16 cellular contexts compared by ENCODE assay signal in genomic region chr6:116366740-116367275, GRCh38.
"Had no signal": no experiment of that assay in that cellular context is flagged by ENCODE, and none has a peak within 500 bp of the region (broad histone marks: within the 10 kb centered on the region; RNA-seq: fewer than 3 reads in every experiment).

No MANE protein-coding gene starts in this region.

- H3K4me3 Mint-ChIP-seq: activated CD4-positive, alpha-beta T cell treated with anti-CD3 and anti-CD28 coated beads for 36 hours; activated naive CD4-positive, alpha-beta T cell treated with anti-CD3 and anti-CD28 coated beads for 36 hours; T-helper 2 cell treated with Interferon-gamma antibody and Interleukin-4, amounts not matched to agents 5 μg/mL and 100 μg/mL, for 36 hours had no signal

- H3K9me3 Mint-ChIP-seq: activated naive CD4-positive, alpha-beta T cell treated with anti-CD3 and anti-CD28 coated beads for 36 hours; T-helper 2 cell treated with Interferon-gamma antibody and Interleukin-4, amounts not matched to agents 5 μg/mL and 100 μg/mL, for 36 hours had no signal

- H3K27ac Mint-ChIP-seq: activated CD4-positive, alpha-beta T cell treated with anti-CD3 and anti-CD28 coated beads for 36 hours; activated naive CD4-positive, alpha-beta T cell treated with anti-CD3 and anti-CD28 coated beads for 36 hours; T-helper 2 cell treated with Interferon-gamma antibody and Interleukin-4, amounts not matched to agents 5 μg/mL and 100 μg/mL, for 36 hours had no signal

- DNase-seq: activated CD4-positive, alpha-beta T cell treated with anti-CD3 and anti-CD28 coated beads for 36 hours; activated CD4-positive, alpha-beta T cell treated with anti-CD3 and anti-CD28 coated beads, Interleukin-2, amount 50 U/mL, for 48 hours; activated naive CD4-positive, alpha-beta T cell treated with anti-CD3 and anti-CD28 coated beads for 36 hours; aorta; brain microvascular endothelial cell; effector memory CD4-positive, alpha-beta T cell; foreskin melanocyte; glutamatergic neuron; kidney; sigmoid colon; spleen; stimulated activated CD4-positive, alpha-beta T cell treated with anti-CD3 and anti-CD28 coated beads, Interleukin-4, amount 100 ng/mL, for 4 hours; stimulated activated naive CD4-positive, alpha-beta T cell; thyroid gland had no signal

- ATAC-seq: activated CD4-positive, alpha-beta T cell treated with anti-CD3 and anti-CD28 coated beads for 36 hours; left lobe of liver had no signal
